In genomic region chr6:31972709-31973350, GRCh38 we compare ENCODE assay signal across 6 cellular contexts. TPM values are rescaled to one million over a fixed set of nuclear protein-coding genes. Genes with fewer than 3 reads are reported as not detected.
DNase-seq lines count a peak whose midpoint lies in the region; ATAC-seq and TF ChIP-seq lines count a peak whose summit lies in the region.

No MANE protein-coding gene starts in this region.

- WGBS in endodermal cell (ENCODE audit: insufficient coverage in 1 of 2, insufficient read length in 1 of 2), 2 experiments: 16 to 28% methylated on average over 10 to 19 of the region's 19 CpGs

- H3K27ac ChIP-seq in endodermal cell (ENCODE audit: low read depth, low read length): peak overlapping the region; percentile 95

- DNase-seq in stimulated activated naive CD4-positive, alpha-beta T cell treated with Interleukin-2 at 50 U/mL for 16 hours (lab: John Stamatoyannopoulos, UW): peak; percentile 12
- DNase-seq in stimulated activated naive CD4-positive, alpha-beta T cell (lab: John Stamatoyannopoulos, UW): no peak
- DNase-seq in endodermal cell (no peak), skeletal muscle cell (ENCODE audit: low read depth) (no peak)

- H3K4me3 Mint-ChIP-seq in endodermal cell: peak overlapping the region; percentile 94

- H3K36me3 Mint-ChIP-seq in endodermal cell (ENCODE audit: low read depth): peaks cover 55% of the 10 kb centered on the region

- peaks cover 8% of the 10 kb centered on the region for H3K4me1 ChIP-seq in endodermal cell (ENCODE audit: control insufficient read depth, insufficient read depth, low read length)

- peaks cover 12% of the 10 kb centered on the region for H3K36me3 ChIP-seq in endodermal cell (ENCODE audit: control insufficient read depth, insufficient read depth, low read length)

- peaks cover 9% of the 10 kb centered on the region for H3K4me1 Mint-ChIP-seq in endodermal cell

- no peaks in the 10 kb centered on the region for H3K27me3 Mint-ChIP-seq in endodermal cell (ENCODE audit: insufficient read depth)

- TF ChIP-seq CTCF in endodermal cell (conservative IDR thresholded peaks at IDR 0.05): no peak

- peaks cover 27% of the 10 kb centered on the region for H3K9me3 Mint-ChIP-seq in endodermal cell

- no peak for ATAC-seq in HG02571 (IDR thresholded peaks at IDR 0.05; ENCODE audit: unreplicated experiment)
- no peak for ATAC-seq in GM21447 (IDR thresholded peaks at IDR 0.05; ENCODE audit: unreplicated experiment)

- H3K9ac ChIP-seq in endodermal cell (ENCODE audit: extremely low read depth, low read length, poor library complexity, severe bottlenecking): peak overlapping the region; percentile 91

- H3K27me3 ChIP-seq in endodermal cell (ENCODE audit: control insufficient read depth, insufficient read depth, low read length, poor library complexity, severe bottlenecking): no peaks in the 10 kb centered on the region

- peaks cover 11% of the 10 kb centered on the region for H3K9me3 ChIP-seq in endodermal cell (ENCODE audit: control insufficient read depth, low read length)

- peak overlapping the region; percentile 99 for H3K27ac Mint-ChIP-seq in endodermal cell

- H3K4me3 ChIP-seq in endodermal cell (ENCODE audit: low read length): peak overlapping the region; percentile 95
- H3K4me3 ChIP-seq in skeletal muscle cell (ENCODE audit: low read depth, low read length): peak overlapping the region; percentile 92

RNA-seq across cellular contexts. Expression of gene DXO, which starts 0.9 kb away (rescaled TPM):
- total RNA-seq in endodermal cell: 10 to 100 TPM; 19.2 to 22.3 TPM
- 17.5 TPM for polyA plus RNA-seq in endodermal cell (2013, experiment 1 of 2)
- 15.3 TPM for polyA plus RNA-seq in endodermal cell (2013, experiment 2 of 2)

RNA-seq across cellular contexts. Expression of gene C4A, which starts 9.0 kb away (rescaled TPM):
- 1 to 10 TPM; 4.5 to 6.2 TPM for total RNA-seq in endodermal cell
- 6.0 TPM for polyA plus RNA-seq in endodermal cell (2013, experiment 1 of 2)
- 3.9 TPM for polyA plus RNA-seq in endodermal cell (2013, experiment 2 of 2)

RNA-seq across cellular contexts. Expression of gene SKIC2, which starts 13.9 kb away (rescaled TPM):
- total RNA-seq in endodermal cell: 100 to 1,000 TPM in 1 of 2 donors, 10 to 100 TPM in 1; 95.8 to 103 TPM
- 54.5 TPM for polyA plus RNA-seq in endodermal cell (2013, experiment 1 of 2)
- 45.0 TPM for polyA plus RNA-seq in endodermal cell (2013, experiment 2 of 2)

RNA-seq across cellular contexts. Expression of gene NELFE, which starts 14.1 kb away (rescaled TPM):
- 100 to 1,000 TPM in 1 of 2 donors, 10 to 100 TPM in 1; 90.3 to 132 TPM for total RNA-seq in endodermal cell
- polyA plus RNA-seq in endodermal cell (2013, experiment 1 of 2): 105 TPM
- 103 TPM for polyA plus RNA-seq in endodermal cell (2013, experiment 2 of 2)

RNA-seq across cellular contexts. Expression of gene CFB, which starts 26.9 kb away (rescaled TPM):
- under 1 TPM; 0.51 to 0.66 TPM for total RNA-seq in endodermal cell
- 0.57 TPM for polyA plus RNA-seq in endodermal cell (2013, experiment 1 of 2)
- polyA plus RNA-seq in endodermal cell (2013, experiment 2 of 2): 1.3 TPM
